Comparison of ENCODE assay signal across 8 cellular contexts in genomic region chr19:46413262-46414031, GRCh38. TPM values are rescaled to one million over a fixed set of nuclear protein-coding genes. Genes with fewer than 3 reads are reported as not detected.
A peak's percentile ranks its signal among the peaks of the same experiment; 100 is the strongest.
DNase-seq lines count a peak whose midpoint lies in the region; ATAC-seq and TF ChIP-seq lines count a peak whose summit lies in the region.

Gene CCDC8, minus strand, starts transcription at chr19:46413564. Its CDS starts 754 bp downstream, at chr19:46412810.

- intact Hi-C loops in thyroid gland (cut with DNase I): no loop called here

- TF ChIP-seq POLR2A in thyroid gland (IDR thresholded peaks at IDR 0.05): peak; percentile 27 to 98

- TF ChIP-seq CTCF in coronary artery (IDR thresholded peaks at IDR 0.05): no peak
- TF ChIP-seq CTCF in thyroid gland (IDR thresholded peaks at IDR 0.05): no peak

- no peaks in the 10 kb centered on the region for H3K36me3 ChIP-seq in thyroid gland

- peak; percentile 60 for ATAC-seq in left lobe of liver
- no peak for ATAC-seq in HG03432 (IDR thresholded peaks at IDR 0.05; ENCODE audit: unreplicated experiment)
- no peak for ATAC-seq in GM18873 (IDR thresholded peaks at IDR 0.05; ENCODE audit: low FRiP score, unreplicated experiment)

- WGBS in thyroid gland, 2 donors: 15 to 34% methylated on average over 13 to 30 of the region's 46 CpGs

- no peaks in the 10 kb centered on the region for H3K9me3 ChIP-seq in thyroid gland

- H3K27me3 ChIP-seq in thyroid gland: no peaks in the 10 kb centered on the region

- peak within 1 kb of the TSS; percentile 78 for H3K4me3 ChIP-seq in coronary artery
- H3K4me3 ChIP-seq in thyroid gland (replicated peaks in 1 of 3): peak within 1 kb of the TSS; percentile 16 to 42 (median 37)

- peaks cover 28 to 40% of the 10 kb centered on the region in 2 donors for H3K4me1 ChIP-seq in thyroid gland

- DNase-seq in NCI-H1048 (lab: John Stamatoyannopoulos, UW) (peak; percentile 86), coronary artery (ENCODE audit: low spot score) (peak; percentile 94), left lobe of liver (ENCODE audit: low spot score) (no peak), thyroid gland (peak; percentile 94 to 96), GM19238 (ENCODE audit: insufficient read length, low spot score) (no peak), NOMO-1 treated with DMSO at 0.1 percent for 48 hours (lab: John Stamatoyannopoulos, UW; ENCODE audit: unreplicated experiment) (no peak)

- peak within 1 kb of the TSS; percentile 53 to 81 for H3K27ac ChIP-seq in coronary artery
- peak within 1 kb of the TSS; percentile 69 to 84 (median 82) for H3K27ac ChIP-seq in thyroid gland

RNA-seq across cellular contexts. Expression of gene CCDC8, which starts in this region (rescaled TPM):
- total RNA-seq in left lobe of liver (0.55 TPM), thyroid gland (10 to 100 TPM; 16.8 to 34.9 (median 29.3) TPM)

Comparison
In these comparisons a context has a peak if more than half of its experiments do, and no peak if none do; other contexts are left out.
1. RNA of gene CCDC8 (total RNA-seq): 16.8 to 34.9 TPM in thyroid gland; 0.55 TPM in left lobe of liver (single experiment); every median in the first group is over 10 times any median in the second.
2. Peak in ATAC-seq in left lobe of liver; RNA of the gene not detected or under 1 TPM.
3. DNase-seq: peak in NCI-H1048 (single experiment), coronary artery (single experiment) and thyroid gland (2 of 2); none in left lobe of liver (single experiment), GM19238 (single experiment) and NOMO-1 treated with DMSO at 0.1 percent for 48 hours (single experiment).